ENCODE assay signal across 28 cellular contexts in genomic region chr5:72811849-72812248, GRCh38. TPM values are rescaled to one million over a fixed set of nuclear protein-coding genes. Genes with fewer than 3 reads are reported as not detected.
DNase-seq lines count a peak whose midpoint lies in the region; TF ChIP-seq lines count a peak whose summit lies in the region.
"Had no signal": no experiment of that assay in that cellular context is flagged by ENCODE, and none has a peak within 500 bp of the region (broad histone marks: within the 10 kb centered on the region; RNA-seq: fewer than 3 reads in every experiment).

No MANE protein-coding gene starts in this region.

- H3K27ac Mint-ChIP-seq in dendritic cell treated with granulocyte-macrophage colony-stimulating factor and Interleukin-4, amounts not matched to agents 40 ng/mL and 50 ng/mL, for 4 days = peak overlapping the region; percentile 73
- no peak overlapping the region for H3K27ac Mint-ChIP-seq in CD4-positive, alpha-beta memory T cell
- H3K27ac Mint-ChIP-seq: B cell; CD4-positive, alpha-beta T cell; CD4-positive, CD25-positive, alpha-beta regulatory T cell; CD8-positive, alpha-beta memory T cell; CD8-positive, alpha-beta T cell had no signal

- CTCF ChIA-PET in HEK293 (lab: Yijun Ruan, JAX) = no interaction called here
- CTCF ChIA-PET in CD4-positive, alpha-beta memory T cell (lab: Charles Lee; ENCODE audit: partially characterized antibody) = no interaction called here

- H3K4me1 Mint-ChIP-seq in dendritic cell treated with granulocyte-macrophage colony-stimulating factor and Interleukin-4, amounts not matched to agents 40 ng/mL and 50 ng/mL, for 4 days (ENCODE audit: low read depth) = peaks cover 7% of the 10 kb centered on the region
- H3K4me1 Mint-ChIP-seq in CD4-positive, alpha-beta memory T cell = peaks cover 0 to 6% (median under 1%) of the 10 kb centered on the region in 4 donors

- no peaks in the 10 kb centered on the region for H3K27me3 ChIP-seq in CD4-positive, alpha-beta memory T cell (ENCODE audit: insufficient read depth, low read length)
- H3K27me3 ChIP-seq in HAP-1 (ENCODE audit: low read depth) = 0 out of 2 replicates have a peak, but pooled peaks cover 3% of the 10 kb centered on the region
- H3K27me3 ChIP-seq: BE2C; BLaER1; BLaER1 treated with 17β-estradiol and CSF1 and Interleukin-3, amounts not matched to agents 10 nM and 100 nM had no signal

- H3K4me1 ChIP-seq in HEK293 (ENCODE audit: control insufficient read depth, insufficient read depth, low read length) (no peaks in the 10 kb centered on the region), HAP-1 (peaks cover 5% of the 10 kb centered on the region)
- peaks cover 3% of the 10 kb centered on the region for H3K4me1 ChIP-seq in CD4-positive, alpha-beta memory T cell (ENCODE audit: insufficient read depth, low read length)
- H3K4me1 ChIP-seq: Caco-2 had no signal

- in situ Hi-C loops in HAP-1 (cut with MboI; ENCODE audit: low sequenced_read_pairs) = loop anchor here (25.0 kb wide), 1 partner anchor 450 kb away; no protein-coding TSS in a partner anchor

- no peaks in the 10 kb centered on the region for H3K9me3 Mint-ChIP-seq in dendritic cell treated with granulocyte-macrophage colony-stimulating factor and Interleukin-4, amounts not matched to agents 40 ng/mL and 50 ng/mL, for 4 days
- peaks cover 0 to 6% (median 0%) of the 10 kb centered on the region in 8 donors for H3K9me3 Mint-ChIP-seq in CD4-positive, alpha-beta memory T cell
- H3K9me3 Mint-ChIP-seq: CD4-positive, CD25-positive, alpha-beta regulatory T cell; CD8-positive, alpha-beta T cell had no signal

- H3K36me3 Mint-ChIP-seq in dendritic cell treated with granulocyte-macrophage colony-stimulating factor and Interleukin-4, amounts not matched to agents 40 ng/mL and 50 ng/mL, for 4 days (ENCODE audit: low read depth) = peaks cover 4% of the 10 kb centered on the region
- peaks cover 0 to 3% of the 10 kb centered on the region in 2 donors for H3K36me3 Mint-ChIP-seq in CD4-positive, alpha-beta memory T cell
- H3K36me3 Mint-ChIP-seq: CD14-positive monocyte; CD4-positive, CD25-positive, alpha-beta regulatory T cell; CD8-positive, alpha-beta T cell had no signal

- no peak overlapping the region for H3K4me3 Mint-ChIP-seq in dendritic cell treated with granulocyte-macrophage colony-stimulating factor and Interleukin-4, amounts not matched to agents 40 ng/mL and 50 ng/mL, for 4 days
- H3K4me3 Mint-ChIP-seq in CD4-positive, alpha-beta memory T cell = no peak overlapping the region
- H3K4me3 Mint-ChIP-seq: B cell; CD14-positive monocyte; CD4-positive, alpha-beta T cell; CD8-positive, alpha-beta memory T cell; CD8-positive, alpha-beta T cell had no signal

- DNase-seq in CD4-positive, alpha-beta memory T cell = no peak
- DNase-seq in HAP-1 (ENCODE audit: low spot score in 2 of 2) = no peak
- DNase-seq: 8988T; ACHN; BE2C; Caco-2; Calu3; CD4-positive, alpha-beta T cell; CD4-positive, CD25-positive, alpha-beta regulatory T cell; CD8-positive, alpha-beta memory T cell; CD8-positive, alpha-beta T cell; COR-L47; DMS 273 treated with DMSO at 0.1 percent for 48 hours; DMS153; DMS53; DMS79; DMS79 treated with DMSO at 0.1 percent for 48 hours; DND-41; EL had no signal

- H3K27me3 Mint-ChIP-seq in dendritic cell treated with granulocyte-macrophage colony-stimulating factor and Interleukin-4, amounts not matched to agents 40 ng/mL and 50 ng/mL, for 4 days = peaks cover 3% of the 10 kb centered on the region
- H3K27me3 Mint-ChIP-seq in CD4-positive, alpha-beta memory T cell = peaks cover 16 to 18% of the 10 kb centered on the region in 2 donors

- H3K4me3 ChIP-seq in HEK293 (ENCODE audit: low read depth, low read length) = no peak overlapping the region
- H3K4me3 ChIP-seq in CD4-positive, alpha-beta memory T cell (ENCODE audit: low read length in 2 of 2) = no peak overlapping the region
- no peak overlapping the region for H3K4me3 ChIP-seq in HAP-1
- H3K4me3 ChIP-seq: A549; BLaER1; BLaER1 treated with 17β-estradiol and CSF1 and Interleukin-3, amounts not matched to agents 10 nM and 100 nM had no signal

- H3K9me3 ChIP-seq in HEK293 (ENCODE audit: control insufficient read depth, insufficient read depth, low read depth, low read length) = no peaks in the 10 kb centered on the region
- H3K9me3 ChIP-seq in CD4-positive, alpha-beta memory T cell (ENCODE audit: control insufficient read depth in 1 of 2, low read length in 2 of 2) = no peaks in the 10 kb centered on the region
- no peaks in the 10 kb centered on the region for H3K9me3 ChIP-seq in HAP-1
- H3K9me3 ChIP-seq: BE2C, BLaER1, Caco-2 had no signal

- no peak for TF ChIP-seq CTCF in HEK293 (tag by site-specific recombination; IDR thresholded peaks at IDR 0.05)

- H3K36me3 ChIP-seq in HEK293 (ENCODE audit: control insufficient read depth in 2 of 2, insufficient read depth in 1 of 2, low read length in 2 of 2) (no peaks in the 10 kb centered on the region), HAP-1 (replicated peaks) (no peaks in the 10 kb centered on the region)
- no peaks in the 10 kb centered on the region for H3K36me3 ChIP-seq in CD4-positive, alpha-beta memory T cell (ENCODE audit: insufficient read depth, low read length)
- H3K36me3 ChIP-seq: BE2C; BLaER1; BLaER1 treated with 17β-estradiol and CSF1 and Interleukin-3, amounts not matched to agents 10 nM and 100 nM had no signal

- H3K27ac ChIP-seq in HEK293 (ENCODE audit: extremely low read depth, low read depth, low read length) = no peak overlapping the region
- H3K27ac ChIP-seq in CD4-positive, alpha-beta memory T cell (ENCODE audit: low read depth, low read length) = no peak overlapping the region
- H3K27ac ChIP-seq: 22Rv1; A549; BLaER1; BLaER1 treated with 17β-estradiol and CSF1 and Interleukin-3, amounts not matched to agents 10 nM and 100 nM; C4-2B had no signal

- POLR2A ChIA-PET in HEK293 (lab: Yijun Ruan, JAX) = no interaction called here
- POLR2A ChIA-PET in CD4-positive, alpha-beta memory T cell (lab: Charles Lee; ENCODE audit: partially characterized antibody) = no interaction called here

- intact Hi-C loops in dendritic cell treated with granulocyte-macrophage colony-stimulating factor and Interleukin-4, amounts not matched to agents 40 ng/mL and 50 ng/mL, for 4 days (cut with micrococcal nuclease) = loop anchor here (10.0 kb wide), 1 partner anchor 457 kb away; no protein-coding TSS in a partner anchor
- intact Hi-C loops in CD4-positive, alpha-beta memory T cell (cut with micrococcal nuclease) = no loop called here

TF ChIP-seq in HEK293, 187 proteins besides CTCF, POLR2A, EP300 and RAD21:
- TF ChIP-seq ZNF621 (tag by site-specific recombination; IDR thresholded peaks at IDR 0.05) (no peak), ZNF558 (tag by site-specific recombination; IDR thresholded peaks at IDR 0.05) (peak; percentile 97)

RNA-seq across cellular contexts. Expression of gene TNPO1, which starts 4.6 kb away (rescaled TPM):
- total RNA-seq in CD4-positive, alpha-beta memory T cell = 10 to 100 TPM; 86.2 to 86.4 TPM
- 10 to 100 TPM; 46.6 to 47.5 TPM for polyA plus RNA-seq in CD4-positive, alpha-beta memory T cell
